10 cellular contexts compared by ENCODE assay signal in genomic region chr3:24492971-24493551, GRCh38. TPM values are rescaled to one million over a fixed set of nuclear protein-coding genes. Genes with fewer than 3 reads are reported as not detected.
DNase-seq lines count a peak whose midpoint lies in the region; ATAC-seq and TF ChIP-seq lines count a peak whose summit lies in the region.
"Had no signal": no experiment of that assay in that cellular context is flagged by ENCODE, and none has a peak within 500 bp of the region (broad histone marks: within the 10 kb centered on the region; RNA-seq: fewer than 3 reads in every experiment).

No MANE protein-coding gene starts in this region.

- no peak overlapping the region for H2BK5ac ChIP-seq in trophoblast cell (ENCODE audit: low read depth, low read length, poor library complexity)

- no peak overlapping the region for H4K8ac ChIP-seq in trophoblast cell (ENCODE audit: low read depth, low read length)

- no peak for TF ChIP-seq POLR2A in esophagus squamous epithelium (IDR thresholded peaks at IDR 0.05)

- no peak overlapping the region for H4K91ac ChIP-seq in trophoblast cell (ENCODE audit: low read depth, low read length)

- H3K4me2 ChIP-seq in OCI-LY3 (ENCODE audit: low read length) (peak overlapping the region; percentile 47), trophoblast cell (ENCODE audit: low read length) (peak overlapping the region; percentile 43)

- no peak overlapping the region for H3K14ac ChIP-seq in trophoblast cell (ENCODE audit: low read length)

- no peak overlapping the region for H3K23ac ChIP-seq in trophoblast cell (ENCODE audit: low read length)

- DNase-seq in CD1c-positive myeloid dendritic cell (ENCODE audit: extremely low spot score) (peak; percentile 23), esophagus squamous epithelium (lab: John Stamatoyannopoulos, UW) (no peak), trophoblast cell (peak in 1 of 2 donors; percentile 12), GM10266 (ENCODE audit: extremely low spot score) (no peak)
- DNase-seq in activated CD8-positive, alpha-beta memory T cell treated with anti-CD3 and anti-CD28 coated beads, Interleukin-2, amount 10 ng/mL, durations not matched to agents 7 days and 5 days, result no peak
- DNase-seq: GF-D8, KG1 had no signal

- no peak overlapping the region for H3K4me3 ChIP-seq in OCI-LY3 (ENCODE audit: low read length)
- H3K4me3 ChIP-seq in esophagus squamous epithelium, result peak overlapping the region in 3 of 4 donors; percentile 62 to 85 (median 84)
- H3K4me3 ChIP-seq in trophoblast cell (ENCODE audit: low read depth, low read length), result no peak overlapping the region

- H3K36me3 ChIP-seq in OCI-LY3 (replicated peaks; ENCODE audit: low read depth, low read length) (no peaks in the 10 kb centered on the region), esophagus squamous epithelium (no peaks in the 10 kb centered on the region), trophoblast cell (ENCODE audit: control insufficient read depth in 1 of 2, insufficient read depth in 2 of 2, low read length in 2 of 2) (no peaks in the 10 kb centered on the region)

- no peaks in the 10 kb centered on the region for H3K9me3 Mint-ChIP-seq in activated CD8-positive, alpha-beta memory T cell treated with anti-CD3 and anti-CD28 coated beads, Interleukin-2, amount 10 ng/mL, durations not matched to agents 7 days and 5 days (ENCODE audit: low read depth)

- no peak overlapping the region for H3K4me3 Mint-ChIP-seq in activated CD8-positive, alpha-beta memory T cell treated with anti-CD3 and anti-CD28 coated beads, Interleukin-2, amount 10 ng/mL, durations not matched to agents 7 days and 5 days

- CTCF ChIA-PET in activated CD8-positive, alpha-beta memory T cell treated with anti-CD3 and anti-CD28 coated beads, Interleukin-2, amount 10 ng/mL, durations not matched to agents 7 days and 5 days (lab: Charles Lee), result no interaction called here

- H3K79me2 ChIP-seq in OCI-LY3 (ENCODE audit: low read length), result no peaks in the 10 kb centered on the region
- peaks cover 18% of the 10 kb centered on the region for H3K79me2 ChIP-seq in trophoblast cell (ENCODE audit: control insufficient read depth, insufficient read depth, low read length, poor library complexity)

- no peak overlapping the region for H2AFZ ChIP-seq in OCI-LY3 (ENCODE audit: low read depth, low read length)
- H2AFZ ChIP-seq in trophoblast cell (ENCODE audit: insufficient read depth, low read length, poor library complexity), result no peak overlapping the region

- H3K27me3 Mint-ChIP-seq in activated CD8-positive, alpha-beta memory T cell treated with anti-CD3 and anti-CD28 coated beads, Interleukin-2, amount 10 ng/mL, durations not matched to agents 7 days and 5 days, result peaks cover 56% of the 10 kb centered on the region

- no peak overlapping the region for H2BK12ac ChIP-seq in trophoblast cell (ENCODE audit: low read length)

- TF ChIP-seq CTCF in OCI-LY3 (IDR thresholded peaks at IDR 0.05; ENCODE audit: low read depth, low read length) (no peak), esophagus squamous epithelium (IDR thresholded peaks at IDR 0.05) (no peak), GM10266 (IDR thresholded peaks at IDR 0.05; ENCODE audit: control insufficient read depth, insufficient read depth, low read depth, missing control alignments) (no peak)

- intact Hi-C loops in esophagus squamous epithelium (cut with DNase I), result no loop called here

- 30 to 31% methylated on average over 4 of the region's 4 CpGs for whole genome bisulfite sequencing in esophagus squamous epithelium, 2 donors
- no CpG with 5 or more reads among the region's 4 CpGs for WGBS in trophoblast cell (ENCODE audit: extremely low coverage, insufficient coverage, insufficient read length)

- peaks cover 21% of the 10 kb centered on the region for H3K79me1 ChIP-seq in trophoblast cell (ENCODE audit: low read length)

- H3K36me3 Mint-ChIP-seq in activated CD8-positive, alpha-beta memory T cell treated with anti-CD3 and anti-CD28 coated beads, Interleukin-2, amount 10 ng/mL, durations not matched to agents 7 days and 5 days, result peaks cover 1% of the 10 kb centered on the region

- H4K12ac ChIP-seq in trophoblast cell (ENCODE audit: low read depth, low read length), result no peak overlapping the region

- no peak overlapping the region for H3K27ac Mint-ChIP-seq in activated CD8-positive, alpha-beta memory T cell treated with anti-CD3 and anti-CD28 coated beads, Interleukin-2, amount 10 ng/mL, durations not matched to agents 7 days and 5 days

- ATAC-seq in GM21576 (IDR thresholded peaks at IDR 0.05; ENCODE audit: unreplicated experiment) (no peak), HG03521 (IDR thresholded peaks at IDR 0.05; ENCODE audit: unreplicated experiment) (no peak)
- no peak for ATAC-seq in activated CD8-positive, alpha-beta memory T cell treated with anti-CD3 and anti-CD28 coated beads, Interleukin-2, amount 10 ng/mL, durations not matched to agents 7 days and 5 days

- H3K4ac ChIP-seq in trophoblast cell (ENCODE audit: low read depth, low read length), result no peak overlapping the region

- no peak overlapping the region for H3K18ac ChIP-seq in trophoblast cell (ENCODE audit: low read length)

- H3K9ac ChIP-seq in OCI-LY3 (ENCODE audit: low read length) (no peak overlapping the region), trophoblast cell (ENCODE audit: low read length) (no peak overlapping the region)

- no peak overlapping the region for H2AK5ac ChIP-seq in trophoblast cell (ENCODE audit: low read length)

- peaks cover 8% of the 10 kb centered on the region; the same call in 1 of the 2 replicates for H4K20me1 ChIP-seq in OCI-LY3 (ENCODE audit: insufficient read depth, low read length)

- H3K27ac ChIP-seq in OCI-LY3 (ENCODE audit: low read length) (no peak overlapping the region), esophagus squamous epithelium (peak overlapping the region in 1 of 4 donors; percentile 94), trophoblast cell (ENCODE audit: low read depth, low read length) (no peak overlapping the region)

- H3K27me3 ChIP-seq in OCI-LY3 (ENCODE audit: low read depth, low read length) (peaks cover 51% of the 10 kb centered on the region), esophagus squamous epithelium (peaks cover 0 to 15% (median 0%) of the 10 kb centered on the region in 4 donors), trophoblast cell (ENCODE audit: insufficient read depth, low read length) (no peaks in the 10 kb centered on the region)

- no peaks in the 10 kb centered on the region for H3K9me3 ChIP-seq in OCI-LY3 (ENCODE audit: insufficient read depth, low read length)
- no peaks in the 10 kb centered on the region for H3K9me3 ChIP-seq in esophagus squamous epithelium
- no peaks in the 10 kb centered on the region for H3K9me3 ChIP-seq in trophoblast cell (ENCODE audit: insufficient read depth, low read depth, low read length)

- no peak overlapping the region for H2BK120ac ChIP-seq in trophoblast cell (ENCODE audit: insufficient read depth, low read length, poor library complexity)

- H3K4me1 Mint-ChIP-seq in activated CD8-positive, alpha-beta memory T cell treated with anti-CD3 and anti-CD28 coated beads, Interleukin-2, amount 10 ng/mL, durations not matched to agents 7 days and 5 days, result no peaks in the 10 kb centered on the region

- H3K4me1 ChIP-seq in OCI-LY3 (ENCODE audit: low read length) (peaks cover 18% of the 10 kb centered on the region), esophagus squamous epithelium (peaks cover 0 to 69% (median 15%) of the 10 kb centered on the region in 3 donors), trophoblast cell (ENCODE audit: control insufficient read depth in 1 of 2, insufficient read depth in 2 of 2, low read length in 2 of 2) (peaks cover 10 to 17% of the 10 kb centered on the region in 2 experiments)

RNA-seq across cellular contexts. Expression of gene THRB, which starts 1.6 kb away (rescaled TPM):
- total RNA-seq in esophagus squamous epithelium, result 10 to 100 TPM in 1 of 4 donors, 1 to 10 TPM in 3; 3.7 to 11.3 (median 6.1) TPM
- polyA plus RNA-seq in trophoblast cell (2013), result 27.4 and 28.6 TPM in 2 replicates
- not detected for total RNA-seq in activated CD8-positive, alpha-beta memory T cell treated with anti-CD3 and anti-CD28 coated beads, Interleukin-2, amount 10 ng/mL, durations not matched to agents 7 days and 5 days

Comparison
In these comparisons a context has a peak if more than half of its experiments do, and no peak if none do; other contexts are left out.
1. H3K4me3 ChIP-seq: peak in esophagus squamous epithelium (3 of 4); none in OCI-LY3 (single experiment) and trophoblast cell (single experiment).
2. RNA of gene THRB, which starts 1.6 kb away (total RNA-seq): 3.7 to 11.3 TPM in esophagus squamous epithelium; not detected in activated CD8-positive, alpha-beta memory T cell treated with anti-CD3 and anti-CD28 coated beads, Interleukin-2, amount 10 ng/mL, durations not matched to agents 7 days and 5 days; every median in the first group is over 4 times any median in the second.